In genomic region chr5:21485458-21486000, GRCh38 we compare ENCODE assay signal across 8 cellular contexts.
DNase-seq lines count a peak whose midpoint lies in the region; ATAC-seq, FAIRE-seq and TF ChIP-seq lines count a peak whose summit lies in the region.
"Not testable (repeated sequence)": the region's sequence is repeated elsewhere in the genome, so short reads cannot be mapped to it uniquely, and the experiment has no call there.

No MANE protein-coding gene starts in this region.

- H3K4me3 Mint-ChIP-seq in GM23338, result not testable (repeated sequence)

- BruUV-seq in OCI-LY7 (replicated peaks; lab: Mats Ljungman, UMichigan); endothelial cell of umbilical vein (replicated peaks; lab: Mats Ljungman, UMichigan): not testable (repeated sequence)

- H3K9me3 Mint-ChIP-seq in GM23338, result peaks cover 12% of the 10 kb centered on the region

- not testable (repeated sequence) for H3K4me3 ChIP-seq in BE2C (ENCODE audit: low read depth, low read length); GM23338; OCI-LY7 (ENCODE audit: low read depth, low read length, poor library complexity, severe bottlenecking); astrocyte of the spinal cord (ENCODE audit: low read depth, low read length); endothelial cell of umbilical vein (replicated peaks in 1 of 3; ENCODE audit: insufficient read depth in 1 of 3, low read depth in 1 of 3, low read length in 3 of 3); mesendoderm (ENCODE audit: low read length)

- dilution Hi-C loops in endothelial cell of umbilical vein (cut with MboI; ENCODE audit: extremely low pct_ligation_motif_present, low sequenced_read_pairs), result not testable (repeated sequence)

- CTCF ChIA-PET in OCI-LY7 (lab: Charles Lee; ENCODE audit: unreplicated experiment), result not testable (repeated sequence)
- CTCF ChIA-PET in endothelial cell of umbilical vein (lab: Charles Lee), result interaction anchor here (0.8 kb wide), 1 partner anchor 16 kb away, joined by 3 read pairs; no protein-coding TSS in a partner anchor

- not testable (repeated sequence) for H2BK120ac ChIP-seq in mesendoderm (ENCODE audit: low read depth, low read length)

- not testable (repeated sequence) for H2BK5ac ChIP-seq in mesendoderm (ENCODE audit: low read length)

- H3F3A ChIP-seq in GM23338 (replicated peaks; ENCODE audit: low read depth), result not testable (repeated sequence)

- intact Hi-C loops in OCI-LY7 (cut with micrococcal nuclease; ENCODE audit: unreplicated experiment); endothelial cell of umbilical vein (cut with micrococcal nuclease): not testable (repeated sequence)

- DNase-seq in BE2C; astrocyte of the spinal cord (ENCODE audit: low read depth, low spot score); endothelial cell of umbilical vein (ENCODE audit: low read depth, low spot score): not testable (repeated sequence)
- DNase-seq in GM23338 (ENCODE audit: low spot score) (peak; percentile 40), OCI-LY7 (ENCODE audit: low spot score) (peak; percentile 13), mesendoderm (peak; percentile 42)
- DNase-seq in activated CD4-positive, alpha-beta T cell treated with anti-CD3 and anti-CD28 coated beads for 48 hours, result peak; percentile 67
- DNase-seq in stimulated activated CD4-positive, alpha-beta T cell treated with anti-CD3 and anti-CD28 coated beads, TNF-alpha, amount 100 ng/mL, for 48 hours (ENCODE audit: low read depth in 3 of 3), result peak in 2 of 3 donors; percentile 23 to 25

- POLR2A ChIA-PET in OCI-LY7 (lab: Charles Lee); endothelial cell of umbilical vein (lab: Charles Lee): not testable (repeated sequence)

- H3K23ac ChIP-seq in mesendoderm (ENCODE audit: low read length), result not testable (repeated sequence)

- FAIRE-seq in endothelial cell of umbilical vein (lab: Jason Lieb, UNC), result not testable (repeated sequence)

- H3K27ac Mint-ChIP-seq in GM23338, result not testable (repeated sequence)

- not testable (repeated sequence) for TF ChIP-seq POLR2A in endothelial cell of umbilical vein (IDR thresholded peaks at IDR 0.05; ENCODE audit: low read depth, low read length)

- not testable (repeated sequence) for H4K5ac ChIP-seq in mesendoderm (ENCODE audit: low read length)

- not testable (repeated sequence) for H2AK5ac ChIP-seq in mesendoderm (ENCODE audit: low read length)

- H3K27me3 ChIP-seq in BE2C; GM23338 (ENCODE audit: insufficient read depth); endothelial cell of umbilical vein (ENCODE audit: control insufficient read depth in 2 of 2, insufficient read depth in 2 of 2, low read length in 2 of 2); mesendoderm (ENCODE audit: insufficient read depth, low read length, poor library complexity): not testable (repeated sequence)

- not testable (repeated sequence) for H4K8ac ChIP-seq in mesendoderm (ENCODE audit: low read depth, low read length)

- H3K4me1 Mint-ChIP-seq in GM23338, result peaks cover 10% of the 10 kb centered on the region; the same call in 2 of the 3 replicates

- not testable (repeated sequence) for H3K9me3 ChIP-seq in BE2C; OCI-LY7 (ENCODE audit: low read length); endothelial cell of umbilical vein (replicated peaks; ENCODE audit: control insufficient read depth, insufficient read depth, low read length)

- not testable (repeated sequence) for H3K27me3 Mint-ChIP-seq in GM23338 (ENCODE audit: insufficient read depth, low read depth, poor library complexity)

- H3K9me1 ChIP-seq in endothelial cell of umbilical vein (replicated peaks; ENCODE audit: control insufficient read depth, extremely low read depth, insufficient read depth, low read length), result not testable (repeated sequence)

- in situ Hi-C loops in astrocyte of the spinal cord (cut with HindIII; ENCODE audit: low sequenced_read_pairs), result not testable (repeated sequence)

- not testable (repeated sequence) for H3K79me2 ChIP-seq in GM23338 (replicated peaks; ENCODE audit: insufficient read depth); OCI-LY7 (ENCODE audit: insufficient read depth, low read depth, low read length); endothelial cell of umbilical vein (ENCODE audit: control insufficient read depth, insufficient read depth, low read length); mesendoderm (ENCODE audit: control insufficient read depth, insufficient read depth, low read length)

- not testable (repeated sequence) for H3K4ac ChIP-seq in mesendoderm (ENCODE audit: low read depth, low read length)

- H2BK15ac ChIP-seq in mesendoderm (replicated peaks; ENCODE audit: low read depth), result not testable (repeated sequence)

- peak; percentile 20 for TF ChIP-seq CTCF in BE2C (IDR thresholded peaks at IDR 0.05; ENCODE audit: low read depth, low read length)
- peak; percentile 54 to 56 for TF ChIP-seq CTCF in GM23338 (conservative IDR thresholded peaks at IDR 0.05; ENCODE audit: low read depth in 2 of 2)
- peak; percentile 48; the same call in 1 of the 2 replicates for TF ChIP-seq CTCF in OCI-LY7 (conservative IDR thresholded peaks at IDR 0.05; ENCODE audit: low read length)
- TF ChIP-seq CTCF in astrocyte of the spinal cord (IDR thresholded peaks at IDR 0.05; ENCODE audit: low read depth, low read length), result peak; percentile 32
- TF ChIP-seq CTCF in endothelial cell of umbilical vein (IDR thresholded peaks at IDR 0.05; ENCODE audit: extremely low read depth in 1 of 2, insufficient read depth in 1 of 2, low read depth in 1 of 2, low read length in 2 of 2), result peak; percentile 11 to 42

- not testable (repeated sequence) for H3K4me2 ChIP-seq in GM23338; OCI-LY7 (ENCODE audit: low read length); endothelial cell of umbilical vein (ENCODE audit: insufficient read depth, low read length); mesendoderm (ENCODE audit: low read length)

- not testable (repeated sequence) for H2AFZ ChIP-seq in GM23338; OCI-LY7 (ENCODE audit: low read length); endothelial cell of umbilical vein (ENCODE audit: low read depth, low read length)

- not testable (repeated sequence) for H4K20me1 ChIP-seq in GM23338 (replicated peaks; ENCODE audit: insufficient read depth); OCI-LY7 (ENCODE audit: insufficient read depth, low read length); endothelial cell of umbilical vein (replicated peaks; ENCODE audit: control insufficient read depth, extremely low read depth, insufficient read depth, low read length)

- H3K56ac ChIP-seq in mesendoderm (ENCODE audit: low read length), result not testable (repeated sequence)

- H3K9ac ChIP-seq in endothelial cell of umbilical vein (replicated peaks; ENCODE audit: extremely low read depth, insufficient read depth, low read length); mesendoderm (ENCODE audit: low read length): not testable (repeated sequence)

- H3K27ac ChIP-seq in GM23338 (ENCODE audit: low read depth); OCI-LY7 (ENCODE audit: low read depth, low read length, poor library complexity, severe bottlenecking); endothelial cell of umbilical vein (ENCODE audit: insufficient read depth, low read depth, low read length); mesendoderm (ENCODE audit: low read depth, low read length): not testable (repeated sequence)

- not testable (repeated sequence) for H3K18ac ChIP-seq in mesendoderm (ENCODE audit: low read length)

- H3K79me1 ChIP-seq in mesendoderm (ENCODE audit: low read length), result not testable (repeated sequence)

- not testable (repeated sequence) for H3K4me1 ChIP-seq in BE2C; GM23338 (ENCODE audit: insufficient read depth); OCI-LY7 (ENCODE audit: insufficient read depth, low read length, poor library complexity, severe bottlenecking); endothelial cell of umbilical vein (ENCODE audit: control insufficient read depth, extremely low read depth, insufficient read depth, low read length); mesendoderm (ENCODE audit: control insufficient read depth, low read depth, low read length)

- not testable (repeated sequence) for H3K9me2 ChIP-seq in GM23338 (ENCODE audit: insufficient read depth); OCI-LY7 (ENCODE audit: insufficient read depth, low read length)

- H3K36me3 Mint-ChIP-seq in GM23338 (ENCODE audit: low read depth), result peaks cover 18% of the 10 kb centered on the region

- H3K36me3 ChIP-seq in BE2C; GM23338 (ENCODE audit: insufficient read depth); OCI-LY7 (ENCODE audit: insufficient read depth, low read length); endothelial cell of umbilical vein (ENCODE audit: control insufficient read depth in 2 of 2, extremely low read depth in 1 of 2, insufficient read depth in 2 of 2, low read length in 2 of 2); mesendoderm (ENCODE audit: control insufficient read depth, insufficient read depth, low read length): not testable (repeated sequence)

- ATAC-seq in GM23338, result not testable (repeated sequence)

- no CpG with 5 or more reads among the region's 7 CpGs for WGBS in mesendoderm (ENCODE audit: extremely low coverage, insufficient coverage, low lambda C conversion rate)
